In genomic region chr6:7960848-7961247, GRCh38 we compare ENCODE assay signal across 16 cellular contexts. TPM values are rescaled to one million over a fixed set of nuclear protein-coding genes. Genes with fewer than 3 reads are reported as not detected.
DNase-seq lines count a peak whose midpoint lies in the region; ATAC-seq lines count a peak whose summit lies in the region.
"Had no signal": no experiment of that assay in that cellular context is flagged by ENCODE, and none has a peak within 500 bp of the region (broad histone marks: within the 10 kb centered on the region; RNA-seq: fewer than 3 reads in every experiment).

No MANE protein-coding gene starts in this region.

- peaks cover 0 to 12% (median 0%) of the 10 kb centered on the region in 5 donors for H3K27me3 Mint-ChIP-seq in naive thymus-derived CD4-positive, alpha-beta T cell

- H3K27me3 ChIP-seq in naive thymus-derived CD4-positive, alpha-beta T cell (ENCODE audit: control insufficient read depth in 2 of 2, insufficient read depth in 2 of 2, low read length in 2 of 2) = no peaks in the 10 kb centered on the region

- H3K9me3 ChIP-seq in naive thymus-derived CD4-positive, alpha-beta T cell (ENCODE audit: control insufficient read depth in 2 of 3, low read length in 3 of 3) = no peaks in the 10 kb centered on the region
- H3K9me3 ChIP-seq: thoracic aorta had no signal

- peaks cover 0 to 4% (median 0%) of the 10 kb centered on the region in 5 donors for H3K36me3 Mint-ChIP-seq in naive thymus-derived CD4-positive, alpha-beta T cell
- H3K36me3 Mint-ChIP-seq: CD8-positive, alpha-beta T cell had no signal

- no peak overlapping the region for H3K27ac Mint-ChIP-seq in naive thymus-derived CD4-positive, alpha-beta T cell
- H3K27ac Mint-ChIP-seq: activated T-helper 17 cell treated with anti-CD3 and anti-CD28 coated beads, Interleukin-2, amount 50 U/mL, for 72 hours; CD8-positive, alpha-beta T cell had no signal

- peaks cover 0 to 4% (median 0%) of the 10 kb centered on the region in 7 donors for H3K4me1 Mint-ChIP-seq in naive thymus-derived CD4-positive, alpha-beta T cell

- no peaks in the 10 kb centered on the region for H3K36me3 ChIP-seq in naive thymus-derived CD4-positive, alpha-beta T cell (ENCODE audit: control insufficient read depth in 2 of 3, insufficient read depth in 3 of 3, low read length in 3 of 3)
- H3K36me3 ChIP-seq: thoracic aorta had no signal

- peak; percentile 36 for ATAC-seq in GM19023 (IDR thresholded peaks at IDR 0.05; ENCODE audit: unreplicated experiment)
- ATAC-seq in GM21825 (IDR thresholded peaks at IDR 0.05; ENCODE audit: unreplicated experiment) = peak; percentile 36
- peak; percentile 25 for ATAC-seq in HG03520 (IDR thresholded peaks at IDR 0.05; ENCODE audit: unreplicated experiment)
- peak; percentile 41 for ATAC-seq in naive thymus-derived CD4-positive, alpha-beta T cell
- ATAC-seq: activated T-helper 17 cell treated with anti-CD3 and anti-CD28 coated beads, Interleukin-2, amount 50 U/mL, for 72 hours; CD8-positive, alpha-beta T cell had no signal

- CTCF ChIA-PET in naive thymus-derived CD4-positive, alpha-beta T cell (lab: Charles Lee) = no interaction called here

- no peak overlapping the region for H3K27ac ChIP-seq in naive thymus-derived CD4-positive, alpha-beta T cell (ENCODE audit: low read depth, low read length)
- H3K27ac ChIP-seq: thoracic aorta had no signal

- no peaks in the 10 kb centered on the region for H3K4me1 ChIP-seq in naive thymus-derived CD4-positive, alpha-beta T cell (ENCODE audit: control insufficient read depth in 2 of 2, insufficient read depth in 2 of 2, low read length in 2 of 2)

- no peak overlapping the region for H3K4me3 Mint-ChIP-seq in naive thymus-derived CD4-positive, alpha-beta T cell
- H3K4me3 Mint-ChIP-seq: activated T-helper 17 cell treated with anti-CD3 and anti-CD28 coated beads, Interleukin-2, amount 50 U/mL, for 72 hours; CD8-positive, alpha-beta T cell had no signal

- H3K4me3 ChIP-seq in naive thymus-derived CD4-positive, alpha-beta T cell (ENCODE audit: low read length) = no peak overlapping the region
- H3K4me3 ChIP-seq: smooth muscle cell, thoracic aorta had no signal

- H3K9me3 Mint-ChIP-seq in naive thymus-derived CD4-positive, alpha-beta T cell = peaks cover 1 to 5% (median 3%) of the 10 kb centered on the region in 11 donors

- DNase-seq in naive thymus-derived CD4-positive, alpha-beta T cell = no peak
- no peak for DNase-seq in NCI-H446 treated with DMSO at 0.1 percent for 48 hours (lab: John Stamatoyannopoulos, UW)
- no peak for DNase-seq in NCI-H774 (lab: John Stamatoyannopoulos, UW)
- DNase-seq in NCI-H2029 treated with DMSO at 0.1 percent for 48 hours (lab: John Stamatoyannopoulos, UW) = no peak
- DNase-seq: activated CD4-positive, alpha-beta T cell treated with anti-CD3 and anti-CD28 coated beads for 4 hours; CD8-positive, alpha-beta T cell; IMR-90; NCI-H2081 treated with DMSO at 0.1 percent for 48 hours; occipital lobe; T-helper 1 cell had no signal

- POLR2A ChIA-PET in naive thymus-derived CD4-positive, alpha-beta T cell (lab: Charles Lee) = no interaction called here

- intact Hi-C loops in naive thymus-derived CD4-positive, alpha-beta T cell (cut with micrococcal nuclease) = no loop called here

RNA-seq across cellular contexts. Expression of gene TXNDC5, which starts 50.3 kb away (rescaled TPM):
- total RNA-seq in naive thymus-derived CD4-positive, alpha-beta T cell = 10 to 100 TPM; 11.5 to 48.6 (median 34.8) TPM
- polyA plus RNA-seq in naive thymus-derived CD4-positive, alpha-beta T cell = 10 to 100 TPM; 16.7 to 21.4 TPM
